ENCODE assay signal across 17 cellular contexts in the genomic region with DNA sequence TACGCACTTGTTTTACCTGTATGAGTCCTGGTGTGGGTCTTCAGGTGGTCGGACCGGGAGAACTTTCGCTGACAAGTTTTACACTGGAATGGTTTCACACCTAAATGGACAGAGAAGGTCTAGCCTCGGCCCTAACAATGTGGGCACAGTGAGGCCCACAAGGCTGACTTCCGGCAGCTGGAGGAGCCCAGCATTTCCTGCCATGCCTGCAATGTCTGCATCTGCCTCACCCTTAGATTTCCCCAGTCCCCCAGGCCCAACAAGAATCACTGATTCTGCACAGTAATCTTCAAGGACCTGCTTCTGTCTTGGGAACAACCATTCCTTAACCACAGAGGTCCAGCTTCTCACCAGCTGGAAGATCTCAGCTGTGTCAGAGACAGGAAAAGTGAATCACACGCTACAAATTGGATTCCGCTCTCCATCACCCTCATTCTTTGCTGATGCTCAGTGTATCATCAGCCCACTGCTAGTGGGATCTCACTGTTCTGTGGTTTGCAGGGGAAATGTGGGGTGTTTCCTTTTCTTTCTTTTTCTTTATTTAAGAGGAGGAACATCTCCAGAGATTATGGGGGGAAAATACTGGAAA. TPM values are rescaled to one million over a fixed set of nuclear protein-coding genes. Genes with fewer than 3 reads are reported as not detected.
DNase-seq lines count a peak whose midpoint lies in the region; ATAC-seq, FAIRE-seq and TF ChIP-seq lines count a peak whose summit lies in the region.
"Had no signal": no experiment of that assay in that cellular context is flagged by ENCODE, and none has a peak within 500 bp of the region (broad histone marks: within the 10 kb centered on the region; RNA-seq: fewer than 3 reads in every experiment).

No MANE protein-coding gene starts in this region.

- CTCF ChIA-PET in endothelial cell of umbilical vein (lab: Charles Lee): interaction anchor here (1.3 kb wide), 1 partner anchor 18 kb away, joined by 4 read pairs; no protein-coding TSS in a partner anchor

- H3K36me3 ChIP-seq in Loucy (ENCODE audit: insufficient read depth, low read length) (no peaks in the 10 kb centered on the region; the same call in 1 of the 2 replicates), endothelial cell of umbilical vein (ENCODE audit: control insufficient read depth in 2 of 2, extremely low read depth in 1 of 2, insufficient read depth in 2 of 2, low read length in 2 of 2) (no peaks in the 10 kb centered on the region), uterus (no peaks in the 10 kb centered on the region), right atrium auricular region (no peaks in the 10 kb centered on the region)

- no TSS peak for BruUV-seq in endothelial cell of umbilical vein (replicated peaks; lab: Mats Ljungman, UMichigan)

- POLR2A ChIA-PET in endothelial cell of umbilical vein (lab: Charles Lee): no interaction called here

- H3K9me2 ChIP-seq in Loucy (replicated peaks; ENCODE audit: low read depth, low read length): no peaks in the 10 kb centered on the region

- no peak for FAIRE-seq in endothelial cell of umbilical vein (lab: Jason Lieb, UNC)
- FAIRE-seq: kidney had no signal

- no peak for TF ChIP-seq POLR2A in endothelial cell of umbilical vein (IDR thresholded peaks at IDR 0.05; ENCODE audit: low read depth, low read length)
- no peak for TF ChIP-seq POLR2A in uterus (IDR thresholded peaks at IDR 0.05)

- dilution Hi-C loops in endothelial cell of umbilical vein (cut with MboI; ENCODE audit: extremely low pct_ligation_motif_present, low sequenced_read_pairs): no loop called here

- H3K27me3 ChIP-seq in Loucy (ENCODE audit: insufficient read depth, low read length, poor library complexity, severe bottlenecking): no peaks in the 10 kb centered on the region
- no peaks in the 10 kb centered on the region for H3K27me3 ChIP-seq in endothelial cell of umbilical vein (ENCODE audit: control insufficient read depth in 2 of 2, insufficient read depth in 2 of 2, low read length in 2 of 2)
- no peaks in the 10 kb centered on the region for H3K27me3 ChIP-seq in uterus
- no peaks in the 10 kb centered on the region for H3K27me3 ChIP-seq in right atrium auricular region
- H3K27me3 ChIP-seq: heart left ventricle had no signal

- H3K27ac ChIP-seq in endothelial cell of umbilical vein (ENCODE audit: insufficient read depth, low read depth, low read length) (no peak overlapping the region), uterus (peak overlapping the region; percentile 73 to 80), right atrium auricular region (no peak overlapping the region)
- H3K27ac ChIP-seq: coronary artery, epithelial cell of prostate, heart left ventricle had no signal

- H3K4me1 ChIP-seq in Loucy (ENCODE audit: insufficient read depth, low read length, poor library complexity, severe bottlenecking) (peaks cover 73% of the 10 kb centered on the region), endothelial cell of umbilical vein (ENCODE audit: control insufficient read depth, extremely low read depth, insufficient read depth, low read length) (no peaks in the 10 kb centered on the region), uterus (peaks cover 0 to 6% of the 10 kb centered on the region in 2 donors), right atrium auricular region (no peaks in the 10 kb centered on the region)

- peak; percentile 24 for DNase-seq in GM12865 (ENCODE audit: low read depth)
- no peak for DNase-seq in endothelial cell of umbilical vein (ENCODE audit: low read depth, low spot score)
- no peak for DNase-seq in uterus
- DNase-seq in right atrium auricular region (ENCODE audit: low spot score): no peak
- DNase-seq: amniotic stem cell; CD8-positive, alpha-beta T cell; heart left ventricle; kidney; NCI-H446 treated with DMSO at 0.1 percent for 48 hours; occipital lobe; stimulated activated naive CD8-positive, alpha-beta T cell treated with anti-CD3 and anti-CD28 coated beads, Interleukin-15, Interleukin-2, amounts not matched to agents 100 U/mL and 50 U/mL, for 24 hours had no signal

- H3K9me3 ChIP-seq in Loucy (ENCODE audit: insufficient read depth, low read depth, low read length) (no peaks in the 10 kb centered on the region), endothelial cell of umbilical vein (replicated peaks; ENCODE audit: control insufficient read depth, insufficient read depth, low read length) (no peaks in the 10 kb centered on the region), uterus (no peaks in the 10 kb centered on the region), right atrium auricular region (no peaks in the 10 kb centered on the region)
- H3K9me3 ChIP-seq: heart left ventricle had no signal

- H4K20me1 ChIP-seq in Loucy (ENCODE audit: insufficient read depth, low read length, poor library complexity, severe bottlenecking) (no peaks in the 10 kb centered on the region), endothelial cell of umbilical vein (replicated peaks; ENCODE audit: control insufficient read depth, extremely low read depth, insufficient read depth, low read length) (no peaks in the 10 kb centered on the region)

- no peak for ATAC-seq in GM21717 (IDR thresholded peaks at IDR 0.05; ENCODE audit: unreplicated experiment)
- no peak for ATAC-seq in GM18868 (IDR thresholded peaks at IDR 0.05; ENCODE audit: unreplicated experiment)
- ATAC-seq: CD8-positive, alpha-beta T cell; heart left ventricle; stimulated activated naive CD8-positive, alpha-beta T cell treated with anti-CD3 and anti-CD28 coated beads, Interleukin-15, Interleukin-2, amounts not matched to agents 100 U/mL and 50 U/mL, for 24 hours had no signal

- peak overlapping the region; percentile 93 for H3K9ac ChIP-seq in Loucy (ENCODE audit: low read depth, low read length, poor library complexity, severe bottlenecking)
- H3K9ac ChIP-seq in endothelial cell of umbilical vein (replicated peaks; ENCODE audit: extremely low read depth, insufficient read depth, low read length): no peak overlapping the region

- H3K9me1 ChIP-seq in endothelial cell of umbilical vein (replicated peaks; ENCODE audit: control insufficient read depth, extremely low read depth, insufficient read depth, low read length): no peaks in the 10 kb centered on the region

- H3K4me2 ChIP-seq in Loucy (ENCODE audit: low read depth, low read length, poor library complexity, severe bottlenecking) (peak overlapping the region; percentile 81), endothelial cell of umbilical vein (ENCODE audit: insufficient read depth, low read length) (no peak overlapping the region)
- H3K4me2 ChIP-seq: smooth muscle cell had no signal

- peak overlapping the region; percentile 9; the same call in 1 of the 2 replicates for H2AFZ ChIP-seq in Loucy (ENCODE audit: low read length)
- H2AFZ ChIP-seq in endothelial cell of umbilical vein (ENCODE audit: low read depth, low read length): no peak overlapping the region

- H3K79me2 ChIP-seq in Loucy (ENCODE audit: insufficient read depth, low read length) (peaks cover 66% of the 10 kb centered on the region), endothelial cell of umbilical vein (ENCODE audit: control insufficient read depth, insufficient read depth, low read length) (no peaks in the 10 kb centered on the region)

- H3K4me3 ChIP-seq in GM12865 (ENCODE audit: low read depth, low read length) (no peak overlapping the region), Loucy (ENCODE audit: low read length, poor library complexity, severe bottlenecking) (peak overlapping the region; percentile 81), endothelial cell of umbilical vein (replicated peaks in 1 of 3; ENCODE audit: insufficient read depth in 1 of 3, low read depth in 1 of 3, low read length in 3 of 3) (no peak overlapping the region), uterus (no peak overlapping the region), right atrium auricular region (no peak overlapping the region)
- H3K4me3 ChIP-seq: coronary artery, heart left ventricle, smooth muscle cell had no signal

- H3F3A ChIP-seq in Loucy (ENCODE audit: low read depth): 0 out of 2 replicates have a peak, but pooled peaks cover 2% of the 10 kb centered on the region

- intact Hi-C loops in endothelial cell of umbilical vein (cut with micrococcal nuclease) (no loop called here), uterus (cut with DNase I; ENCODE audit: low total_unique reads) (no loop called here)

- TF ChIP-seq CTCF in GM12865 (IDR thresholded peaks at IDR 0.05; ENCODE audit: insufficient read depth, low read depth, low read length, missing control alignments) (no peak), Loucy (conservative IDR thresholded peaks at IDR 0.05; ENCODE audit: low read length) (no peak), endothelial cell of umbilical vein (IDR thresholded peaks at IDR 0.05; ENCODE audit: extremely low read depth in 1 of 2, insufficient read depth in 1 of 2, low read depth in 1 of 2, low read length in 2 of 2) (no peak), uterus (IDR thresholded peaks at IDR 0.05) (no peak), right atrium auricular region (IDR thresholded peaks at IDR 0.05) (no peak)

TF ChIP-seq in endothelial cell of umbilical vein, 7 proteins besides CTCF, POLR2A, EP300 and RAD21:
- TF ChIP-seq GATA2 (IDR thresholded peaks at IDR 0.05; ENCODE audit: insufficient read depth, insufficient read length, low read depth, low read length): no peak
- TF ChIP-seq FOS (IDR thresholded peaks at IDR 0.05; ENCODE audit: borderline replicate concordance, insufficient read depth, low read length): peak; percentile 53

RNA-seq across cellular contexts. Expression of a gene that starts 43.3 kb away (rescaled TPM):
- total RNA-seq in endothelial cell of umbilical vein (not detected in 2 replicates), uterus (100 to 1,000 TPM in 1 of 4 donors, 10 to 100 TPM in 3; 51.2 to 125 (median 53.6) TPM), right atrium auricular region (10 to 100 TPM in 1 of 2 donors, 1 to 10 TPM in 1; 8.1 to 10.6 TPM)
- polyA plus RNA-seq in endothelial cell of umbilical vein: not detected in 2 replicates
- not detected in 2 replicates for polyA plus RNA-seq in endothelial cell of umbilical vein (2011; cell fraction: cytosol; rRNA removed)
- not detected in 2 replicates for polyA plus RNA-seq in endothelial cell of umbilical vein (2011; cell fraction: nucleus; rRNA removed)
- not detected in 2 replicates for polyA plus RNA-seq in endothelial cell of umbilical vein (2012)
- 0.47 and 0.80 TPM in 2 replicates for polyA minus RNA-seq in endothelial cell of umbilical vein
- not detected for polyA minus RNA-seq in endothelial cell of umbilical vein (2011; cell fraction: cytosol; rRNA and poly(A)+ RNA removed)
- polyA minus RNA-seq in endothelial cell of umbilical vein (2011; cell fraction: nucleus; rRNA and poly(A)+ RNA removed): not detected in 2 replicates
- total RNA-seq: CD8-positive, alpha-beta T cell; occipital lobe; smooth muscle cell had no signal
- polyA plus RNA-seq: smooth muscle cell had no signal

Comparison
In these comparisons a context has a peak if more than half of its experiments do, and no peak if none do; other contexts are left out.
1. H3K27ac ChIP-seq: peak in uterus (2 of 2); none in endothelial cell of umbilical vein (single experiment) and right atrium auricular region (0 of 2).